In the genomic region with DNA sequence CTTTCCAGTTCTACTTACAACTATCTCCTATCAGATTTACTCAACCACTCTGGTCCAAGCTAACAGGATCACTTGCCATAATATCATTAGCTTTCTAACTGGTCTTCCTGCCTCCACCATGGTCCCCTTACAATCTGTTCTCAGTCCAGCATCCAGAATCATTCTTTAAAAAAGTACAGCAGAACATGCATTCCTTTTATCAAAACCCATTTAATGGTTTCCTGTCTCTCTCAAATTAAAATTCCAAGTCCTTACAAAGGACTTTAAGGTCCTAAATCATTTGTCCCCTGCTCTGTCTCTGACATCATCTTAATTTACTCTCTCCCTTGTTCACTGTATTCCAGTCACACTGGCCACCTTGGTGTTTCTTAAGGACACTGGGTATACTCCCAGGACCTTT, we compare ENCODE assay signal across 35 cellular contexts.
DNase-seq lines count a peak whose midpoint lies in the region; ATAC-seq and TF ChIP-seq lines count a peak whose summit lies in the region.
"Had no signal": no experiment of that assay in that cellular context is flagged by ENCODE, and none has a peak within 500 bp of the region (broad histone marks: within the 10 kb centered on the region; RNA-seq: fewer than 3 reads in every experiment).

No MANE protein-coding gene starts in this region.

- no peak for TF ChIP-seq EP300 in SK-N-SH (IDR thresholded peaks at IDR 0.05; ENCODE audit: borderline replicate concordance in 1 of 2, low read depth in 1 of 2, low read length in 1 of 2)

- H3K4me3 ChIP-seq in SK-N-SH (ENCODE audit: low read depth in 2 of 2, low read length in 1 of 2) (no peak overlapping the region), A673 (ENCODE audit: low read depth, low read length, poor library complexity, severe bottlenecking) (no peak overlapping the region), esophagus squamous epithelium (no peak overlapping the region)
- H3K4me3 ChIP-seq: A549; BLaER1; BLaER1 treated with 17β-estradiol and CSF1 and Interleukin-3, amounts not matched to agents 10 nM and 100 nM had no signal

- no peak for TF ChIP-seq RAD21 in SK-N-SH (IDR thresholded peaks at IDR 0.05; ENCODE audit: low read length)

- no peaks in the 10 kb centered on the region for H3K27me3 Mint-ChIP-seq in chondrocyte (ENCODE audit: low read depth)
- H3K27me3 Mint-ChIP-seq: B cell; CD4-positive, alpha-beta memory T cell; CD4-positive, alpha-beta T cell; CD4-positive, CD25-positive, alpha-beta regulatory T cell; CD8-positive, alpha-beta memory T cell had no signal

- H3K36me3 ChIP-seq in SK-N-SH (replicated peaks in 1 of 2; ENCODE audit: control insufficient read depth in 1 of 2, insufficient read depth in 2 of 2, low read length in 1 of 2) (no peaks in the 10 kb centered on the region), A673 (ENCODE audit: insufficient read depth, low read length, poor library complexity, severe bottlenecking) (no peaks in the 10 kb centered on the region), esophagus squamous epithelium (peaks cover 0 to 8% (median 0%) of the 10 kb centered on the region in 3 donors)
- H3K36me3 ChIP-seq: BE2C, BLaER1 had no signal

- intact Hi-C loops in A673 (cut with micrococcal nuclease; ENCODE audit: unreplicated experiment) (no loop called here), esophagus squamous epithelium (cut with DNase I) (no loop called here)

- H4K20me1 ChIP-seq in SK-N-SH (ENCODE audit: insufficient read depth) = no peaks in the 10 kb centered on the region
- H4K20me1 ChIP-seq: BLaER1; BLaER1 treated with 17β-estradiol and CSF1 and Interleukin-3, amounts not matched to agents 10 nM and 100 nM had no signal

- no TSS peak for BruUV-seq in A673 (replicated peaks; lab: Mats Ljungman, UMichigan)

- no peak for ATAC-seq in SK-N-SH treated with all-trans-retinoic acid at 6 μM for 48 hours
- ATAC-seq: A549; CD8-positive, alpha-beta T cell had no signal

- H3K79me2 ChIP-seq in SK-N-SH (ENCODE audit: insufficient read depth) = no peaks in the 10 kb centered on the region

- H3K27ac Mint-ChIP-seq in chondrocyte (ENCODE audit: unreplicated experiment) = no peak overlapping the region
- H3K27ac Mint-ChIP-seq: B cell; CD14-positive monocyte; CD4-positive, alpha-beta memory T cell; CD4-positive, alpha-beta T cell; CD4-positive, CD25-positive, alpha-beta regulatory T cell; CD8-positive, alpha-beta memory T cell; CD8-positive, alpha-beta T cell had no signal

- no peaks in the 10 kb centered on the region for H3F3A ChIP-seq in SK-N-SH (replicated peaks; ENCODE audit: insufficient read depth)

- H3K9ac ChIP-seq in SK-N-SH = no peak overlapping the region
- H3K9ac ChIP-seq: BLaER1; BLaER1 treated with 17β-estradiol and CSF1 and Interleukin-3, amounts not matched to agents 10 nM and 100 nM had no signal

- H3K4me1 ChIP-seq in SK-N-SH (ENCODE audit: control insufficient read depth in 1 of 2, insufficient read depth in 2 of 2, low read depth in 1 of 2, low read length in 1 of 2) (no peaks in the 10 kb centered on the region; a peak in 1 of 4 replicates), A673 (ENCODE audit: insufficient read depth, low read length, poor library complexity, severe bottlenecking) (peaks cover 18% of the 10 kb centered on the region), esophagus squamous epithelium (no peaks in the 10 kb centered on the region)
- H3K4me1 ChIP-seq: A549, Caco-2 had no signal

- H3K27ac ChIP-seq in SK-N-SH (ENCODE audit: low read depth in 2 of 2, low read length in 1 of 2) (no peak overlapping the region), A673 (ENCODE audit: low read depth, low read length, poor library complexity, severe bottlenecking) (no peak overlapping the region), esophagus squamous epithelium (no peak overlapping the region)
- H3K27ac ChIP-seq: 22Rv1; A549; BLaER1; BLaER1 treated with 17β-estradiol and CSF1 and Interleukin-3, amounts not matched to agents 10 nM and 100 nM; C4-2B had no signal

- no peak for TF ChIP-seq CTCF in SK-N-SH (IDR thresholded peaks at IDR 0.05)
- TF ChIP-seq CTCF in A673 (conservative IDR thresholded peaks at IDR 0.05; ENCODE audit: low read depth, low read length) = no peak
- TF ChIP-seq CTCF in chondrocyte (IDR thresholded peaks at IDR 0.05) = no peak
- TF ChIP-seq CTCF in esophagus squamous epithelium (IDR thresholded peaks at IDR 0.05) = no peak

- POLR2A ChIA-PET in SK-N-SH (lab: Yijun Ruan, JAX) = no interaction called here
- POLR2A ChIA-PET in A673 (lab: Charles Lee; ENCODE audit: low non-redundant PET) = no interaction called here

- H3K9me2 ChIP-seq in SK-N-SH = no peaks in the 10 kb centered on the region

- peak; percentile 5 for DNase-seq in NCI-H82 (lab: John Stamatoyannopoulos, UW)
- DNase-seq in NCI-H82 treated with DMSO at 0.1 percent for 48 hours (lab: John Stamatoyannopoulos, UW; ENCODE audit: unreplicated experiment) = no peak
- no peak for DNase-seq in SK-N-SH
- peak; percentile 79 for DNase-seq in A673 (ENCODE audit: low spot score)
- peak; percentile 53 for DNase-seq in EH (ENCODE audit: low read depth)
- no peak for DNase-seq in chondrocyte (ENCODE audit: low spot score)
- no peak for DNase-seq in esophagus squamous epithelium (lab: John Stamatoyannopoulos, UW)
- DNase-seq: 8988T; ACHN; AML-193; BE2C; C1 segment of cervical spinal cord; Caco-2; Calu3; CD4-positive, alpha-beta memory T cell; CD4-positive, alpha-beta T cell; CD4-positive, CD25-positive, alpha-beta regulatory T cell; CD8-positive, alpha-beta memory T cell; CD8-positive, alpha-beta T cell; COR-L47; DMS 273 treated with DMSO at 0.1 percent for 48 hours; DMS153; DMS53; DMS79; DMS79 treated with DMSO at 0.1 percent for 48 hours; DND-41; EL had no signal

- no peak for TF ChIP-seq POLR2A in esophagus squamous epithelium (IDR thresholded peaks at IDR 0.05)

- H3K36me3 Mint-ChIP-seq in chondrocyte (ENCODE audit: low read depth) = peaks cover 10% of the 10 kb centered on the region

- no peaks in the 10 kb centered on the region for H3K9me3 ChIP-seq in SK-N-SH
- H3K9me3 ChIP-seq in A673 (ENCODE audit: low read depth, low read length, poor library complexity, severe bottlenecking) = no peaks in the 10 kb centered on the region
- no peaks in the 10 kb centered on the region for H3K9me3 ChIP-seq in esophagus squamous epithelium
- H3K9me3 ChIP-seq: A549, BE2C, Caco-2 had no signal

- no peak overlapping the region for H2AFZ ChIP-seq in SK-N-SH (ENCODE audit: low read depth)

- no peak overlapping the region for H3K4me3 Mint-ChIP-seq in chondrocyte (ENCODE audit: unreplicated experiment)
- H3K4me3 Mint-ChIP-seq: B cell; CD14-positive monocyte; CD4-positive, alpha-beta memory T cell; CD4-positive, alpha-beta T cell; CD4-positive, CD25-positive, alpha-beta regulatory T cell; CD8-positive, alpha-beta memory T cell; CD8-positive, alpha-beta T cell had no signal

- CTCF ChIA-PET in SK-N-SH (lab: Yijun Ruan, JAX) (interaction anchor here (0.7 kb wide), 1 partner anchor 519 kb away, joined by 3 read pairs; no protein-coding TSS in a partner anchor), A673 (lab: Charles Lee) (no interaction called here)

- H3K4me1 Mint-ChIP-seq in chondrocyte (ENCODE audit: low read depth) = peaks cover 3% of the 10 kb centered on the region
- H3K4me1 Mint-ChIP-seq: B cell; CD14-positive monocyte; CD4-positive, alpha-beta memory T cell had no signal

- no peaks in the 10 kb centered on the region for H3K27me3 ChIP-seq in SK-N-SH (ENCODE audit: insufficient read depth)
- H3K27me3 ChIP-seq in A673 (replicated peaks; ENCODE audit: insufficient read depth, low read depth, low read length, poor library complexity) = no peaks in the 10 kb centered on the region
- no peaks in the 10 kb centered on the region for H3K27me3 ChIP-seq in esophagus squamous epithelium
- H3K27me3 ChIP-seq: BE2C; BLaER1; BLaER1 treated with 17β-estradiol and CSF1 and Interleukin-3, amounts not matched to agents 10 nM and 100 nM had no signal

- H3K4me2 ChIP-seq in SK-N-SH = no peak overlapping the region
- H3K4me2 ChIP-seq: A549; BLaER1; BLaER1 treated with 17β-estradiol and CSF1 and Interleukin-3, amounts not matched to agents 10 nM and 100 nM had no signal

- H3K9me3 Mint-ChIP-seq in chondrocyte (ENCODE audit: low read depth) = no peaks in the 10 kb centered on the region
- H3K9me3 Mint-ChIP-seq: CD4-positive, alpha-beta memory T cell; CD4-positive, alpha-beta T cell; CD4-positive, CD25-positive, alpha-beta regulatory T cell; CD8-positive, alpha-beta memory T cell; CD8-positive, alpha-beta T cell had no signal

TF ChIP-seq in SK-N-SH treated with all-trans-retinoic acid at 6 μM for 48 hours, 23 proteins besides CTCF, POLR2A, EP300 and RAD21 (continues in another document):
- TF ChIP-seq ISL1 (CRISPR knock-in tag; IDR thresholded peaks at IDR 0.05) (peak; percentile 89), ZNF70 (CRISPR knock-in tag; IDR thresholded peaks at IDR 0.05) (no peak), ZC3H10 (CRISPR knock-in tag; IDR thresholded peaks at IDR 0.05) (peak; percentile 56; the same call in 1 of the 2 replicates)
- TF ChIP-seq, protein P1, sequence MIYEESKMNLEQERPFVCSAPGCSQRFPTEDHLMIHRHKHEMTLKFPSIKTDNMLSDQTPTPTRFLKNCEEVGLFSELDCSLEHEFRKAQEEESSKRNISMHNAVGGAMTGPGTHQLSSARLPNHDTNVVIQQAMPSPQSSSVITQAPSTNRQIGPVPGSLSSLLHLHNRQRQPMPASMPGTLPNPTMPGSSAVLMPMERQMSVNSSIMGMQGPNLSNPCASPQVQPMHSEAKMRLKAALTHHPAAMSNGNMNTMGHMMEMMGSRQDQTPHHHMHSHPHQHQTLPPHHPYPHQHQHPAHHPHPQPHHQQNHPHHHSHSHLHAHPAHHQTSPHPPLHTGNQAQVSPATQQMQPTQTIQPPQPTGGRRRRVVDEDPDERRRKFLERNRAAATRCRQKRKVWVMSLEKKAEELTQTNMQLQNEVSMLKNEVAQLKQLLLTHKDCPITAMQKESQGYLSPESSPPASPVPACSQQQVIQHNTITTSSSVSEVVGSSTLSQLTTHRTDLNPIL (CRISPR knock-in tag; IDR thresholded peaks at IDR 0.05; ENCODE audit: low read depth) = peak; percentile 55; the same call in 1 of the 2 replicates

TF ChIP-seq in SK-N-SH, 30 proteins besides CTCF, POLR2A, EP300 and RAD21 (continues in another document):
- TF ChIP-seq FOXJ3 (CRISPR knock-in tag; IDR thresholded peaks at IDR 0.05) (no peak), EZH2phosphoT487 (IDR thresholded peaks at IDR 0.05; ENCODE audit: borderline replicate concordance, low read depth) (no peak), NFIC (IDR thresholded peaks at IDR 0.05; ENCODE audit: borderline replicate concordance) (no peak), SIN3A (IDR thresholded peaks at IDR 0.05; ENCODE audit: borderline replicate concordance, low read depth, low read length) (no peak), SMC3 (IDR thresholded peaks at IDR 0.05; ENCODE audit: low read depth, low read length) (no peak), FOSL2 (IDR thresholded peaks at IDR 0.05; ENCODE audit: borderline replicate concordance, low read depth) (no peak)

Comparison
In these comparisons a context has a peak if more than half of its experiments do, and no peak if none do; other contexts are left out.
1. DNase-seq: peak in NCI-H82 (single experiment), A673 (single experiment) and EH (single experiment); none in NCI-H82 treated with DMSO at 0.1 percent for 48 hours (single experiment), SK-N-SH (single experiment), chondrocyte (single experiment) and esophagus squamous epithelium (single experiment).